In the genomic region with DNA sequence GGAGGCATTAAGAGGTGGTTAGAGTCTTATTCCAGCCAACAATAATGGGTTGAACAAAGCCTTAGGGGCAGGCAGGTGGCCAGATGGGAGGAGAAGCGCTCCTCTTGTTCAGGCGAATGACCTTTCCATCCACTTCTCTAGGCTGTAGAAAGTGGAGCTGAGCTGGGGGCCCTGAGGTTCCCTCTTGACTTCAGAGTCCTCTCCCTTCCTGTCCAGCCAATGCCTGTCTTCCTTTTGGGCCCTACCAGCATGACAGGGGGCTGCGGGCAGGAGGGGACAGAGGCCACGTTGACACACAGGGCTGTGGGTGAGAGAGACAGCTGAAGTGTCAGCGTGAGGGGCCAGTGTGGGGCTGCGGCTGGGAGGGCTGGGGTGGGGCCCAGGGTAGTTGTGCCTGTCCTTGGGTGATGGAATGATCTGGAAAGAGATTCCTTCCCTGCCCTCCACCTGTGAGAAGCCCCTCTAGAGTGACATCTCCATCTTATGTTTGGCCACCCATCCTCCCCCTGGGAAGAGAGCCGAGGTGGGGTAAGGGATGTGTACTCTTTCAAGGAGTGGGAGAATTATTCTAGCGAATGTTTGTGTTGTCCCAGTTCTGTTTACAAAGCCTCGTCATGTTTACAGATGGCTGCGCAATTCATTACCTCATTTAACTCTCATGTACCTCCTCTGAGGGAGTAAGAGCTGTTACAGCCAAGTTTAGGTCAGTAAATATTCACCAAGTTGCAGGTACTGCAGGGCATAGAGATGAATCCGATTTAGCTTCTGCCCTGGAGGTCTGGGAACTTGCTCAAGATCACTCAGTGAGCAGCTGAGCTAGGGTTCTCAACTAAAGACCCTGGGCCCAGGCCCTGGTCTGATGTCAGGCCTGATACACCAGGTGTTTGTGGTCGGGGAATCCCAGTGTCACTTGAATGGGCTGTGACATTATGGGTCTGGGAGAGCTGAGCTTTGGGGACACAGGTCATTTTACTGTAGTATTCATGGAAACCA, we compare ENCODE assay signal across 10 cellular contexts. TPM values are rescaled to one million over a fixed set of nuclear protein-coding genes. Genes with fewer than 3 reads are reported as not detected.
A peak's percentile ranks its signal among the peaks of the same experiment; 100 is the strongest.
DNase-seq lines count a peak whose midpoint lies in the region; ATAC-seq, FAIRE-seq and TF ChIP-seq lines count a peak whose summit lies in the region.
"Had no signal": no experiment of that assay in that cellular context is flagged by ENCODE, and none has a peak within 500 bp of the region (broad histone marks: within the 10 kb centered on the region; RNA-seq: fewer than 3 reads in every experiment).

No MANE protein-coding gene starts in this region.

- H3K4me2 ChIP-seq in K562 (ENCODE audit: insufficient read depth, low read length) = no peak overlapping the region

- no peaks in the 10 kb centered on the region for H3K9me3 Mint-ChIP-seq in stimulated activated naive CD8-positive, alpha-beta T cell treated with anti-CD3 and anti-CD28 coated beads, Interleukin-15, Interleukin-2, amounts not matched to agents 100 ng/mL and 50 ng/mL, for 24 hours

- no TSS peak for BruUV-seq in K562 (replicated peaks; lab: Mats Ljungman, UMichigan)

- no peak for FAIRE-seq in K562 (lab: Jason Lieb, UNC)

- peaks cover 36% of the 10 kb centered on the region for H3K27me3 Mint-ChIP-seq in stimulated activated naive CD8-positive, alpha-beta T cell treated with anti-CD3 and anti-CD28 coated beads, Interleukin-15, Interleukin-2, amounts not matched to agents 100 ng/mL and 50 ng/mL, for 24 hours

- H3K27ac Mint-ChIP-seq in stimulated activated naive CD8-positive, alpha-beta T cell treated with anti-CD3 and anti-CD28 coated beads, Interleukin-15, Interleukin-2, amounts not matched to agents 100 ng/mL and 50 ng/mL, for 24 hours = peak overlapping the region; percentile 68

- H3K36me3 ChIP-seq in K562 (ENCODE audit: control insufficient read depth, insufficient read depth, low read length) = no peaks in the 10 kb centered on the region
- H3K36me3 ChIP-seq: neutrophil had no signal

- CTCF ChIA-PET in K562 (lab: Yijun Ruan, JAX; ENCODE audit: low intra/inter-chr PET ratio) = no interaction called here

- no peak for TF ChIP-seq CTCF in K562 (IDR thresholded peaks at IDR 0.05 in 2 of 3, conservative IDR thresholded peaks at IDR 0.05 in 1 of 3; ENCODE audit: insufficient read depth in 2 of 3, low read depth in 1 of 3, low read length in 3 of 3)

- H3K4me1 Mint-ChIP-seq in stimulated activated naive CD8-positive, alpha-beta T cell treated with anti-CD3 and anti-CD28 coated beads, Interleukin-15, Interleukin-2, amounts not matched to agents 100 ng/mL and 50 ng/mL, for 24 hours (ENCODE audit: low read depth) = peaks cover 22% of the 10 kb centered on the region

- no peak overlapping the region for H3K4me3 ChIP-seq in K562

- no peak for TF ChIP-seq EP300 in K562 (IDR thresholded peaks at IDR 0.05; ENCODE audit: low read length)

- no peak for TF ChIP-seq POLR2A in K562 (conservative IDR thresholded peaks at IDR 0.05)

- H3K9ac ChIP-seq in K562 (ENCODE audit: insufficient read depth in 1 of 2, low read depth in 2 of 2, low read length in 2 of 2) = peak overlapping the region in 1 of 2 experiments; percentile 14; a peak in 1 of 4 replicates

- H3K4me1 ChIP-seq in K562 (replicated peaks in 1 of 2; ENCODE audit: control insufficient read depth in 2 of 2, insufficient read depth in 2 of 2, low read length in 2 of 2) = peaks cover 0 to 26% of the 10 kb centered on the region in 2 experiments; a peak in 3 of 5 replicates

- no peak overlapping the region for H2AFZ ChIP-seq in K562 (ENCODE audit: low read depth, low read length)

- H3K9me3 ChIP-seq in K562 (replicated peaks; ENCODE audit: control insufficient read depth, insufficient read depth, low read depth, low read length) = no peaks in the 10 kb centered on the region
- H3K9me3 ChIP-seq: neutrophil had no signal

- in situ Hi-C loops in K562 (cut with MboI) = no loop called here

- H3K4me3 Mint-ChIP-seq in stimulated activated naive CD8-positive, alpha-beta T cell treated with anti-CD3 and anti-CD28 coated beads, Interleukin-15, Interleukin-2, amounts not matched to agents 100 ng/mL and 50 ng/mL, for 24 hours = no peak overlapping the region

- ATAC-seq in stimulated activated naive CD8-positive, alpha-beta T cell treated with anti-CD3 and anti-CD28 coated beads, Interleukin-15, Interleukin-2, amounts not matched to agents 100 U/mL and 50 U/mL, for 24 hours = no peak
- peak; percentile 32; the same call in 2 of the 3 replicates for ATAC-seq in K562

- no peaks in the 10 kb centered on the region; the same call in 1 of the 2 replicates for H4K20me1 ChIP-seq in K562 (replicated peaks; ENCODE audit: control insufficient read depth, insufficient read depth, low read length)

- H3K79me2 ChIP-seq in K562 (ENCODE audit: control insufficient read depth, insufficient read depth, low read length) = no peaks in the 10 kb centered on the region

- H3K9me1 ChIP-seq in K562 (ENCODE audit: control insufficient read depth, insufficient read depth, low read length) = no peaks in the 10 kb centered on the region

- no peak for DNase-seq in stimulated activated naive CD8-positive, alpha-beta T cell treated with anti-CD3 and anti-CD28 coated beads, Interleukin-15, Interleukin-2, amounts not matched to agents 100 U/mL and 50 U/mL, for 24 hours
- DNase-seq in K562 (ENCODE audit: extremely low read depth in 1 of 4, low spot score in 3 of 4) = no peak
- DNase-seq in myocyte (ENCODE audit: low read depth) = peak; percentile 91
- no peak for DNase-seq in stimulated activated CD4-positive, alpha-beta T cell treated with anti-CD3 and anti-CD28 coated beads, Interleukin-4, amount 100 ng/mL, for 4 hours
- DNase-seq in anterior cingulate cortex (lab: John Stamatoyannopoulos, UW) = no peak
- DNase-seq in hippocampal formation (lab: John Stamatoyannopoulos, UW) = no peak
- DNase-seq in DMS79 (lab: John Stamatoyannopoulos, UW) = no peak
- DNase-seq: activated CD4-positive, alpha-beta T cell treated with anti-CD3 and anti-CD28 coated beads, Interleukin-2, amount 50 U/mL, for 1 hour had no signal

- no peaks in the 10 kb centered on the region; a peak in 1 of 5 replicates for H3K27me3 ChIP-seq in K562 (ENCODE audit: control insufficient read depth in 2 of 2, insufficient read depth in 2 of 2, low read length in 2 of 2)

- intact Hi-C loops in K562 (cut with micrococcal nuclease) = no loop called here

- no peaks in the 10 kb centered on the region for H3K36me3 Mint-ChIP-seq in stimulated activated naive CD8-positive, alpha-beta T cell treated with anti-CD3 and anti-CD28 coated beads, Interleukin-15, Interleukin-2, amounts not matched to agents 100 ng/mL and 50 ng/mL, for 24 hours (ENCODE audit: low read depth)

- no peak for TF ChIP-seq RAD21 in K562 (CRISPR knock-in tag; conservative IDR thresholded peaks at IDR 0.05 in 1 of 2, IDR thresholded peaks at IDR 0.05 in 1 of 2)

- 24% methylated on average over 12 of the region's 12 CpGs for WGBS in K562 (ENCODE audit: insufficient coverage, low coverage, missing lambda C conversion rate)

- POLR2A ChIA-PET in K562 (lab: Yijun Ruan, JAX) = interaction anchor here (0.6 to 2.0 kb wide), 3 partner anchors 14 to 140 kb away, joined by 3 to 10 read pairs (median 3); a partner anchor contains a TSS

- no peak overlapping the region for H3K27ac ChIP-seq in K562 (ENCODE audit: extremely low read depth, low read depth, low read length)
- H3K27ac ChIP-seq: neutrophil had no signal

RNA-seq across cellular contexts. Expression of a gene that starts 3.3 kb away (rescaled TPM):
- 14.2 and 27.1 TPM in 2 replicates for total RNA-seq in K562 (2011; cell fraction: chromatin; rRNA removed; ENCODE audit: low replicate concordance)
- total RNA-seq in K562 (2011; cell fraction: nucleolus; rRNA removed) = 12.6 and 13.8 TPM in 2 replicates
- total RNA-seq in K562 (2011; cell fraction: nucleoplasm; rRNA removed) = 12.0 and 14.7 TPM in 2 replicates
- total RNA-seq in K562 (2014; rRNA removed) (3.3 and 3.5 TPM in 2 replicates), K562 (2014; rRNA removed; fragmentation: Illumina TruSeq; extraction: Trizol) (2.7 and 2.8 TPM in 2 replicates), K562 (2015; rRNA removed; fragmentation: Illumina TruSeq; extraction: Trizol) (2.5 and 3.2 TPM in 2 replicates), K562 (2021) (4.6 and 5.6 TPM in 2 replicates), myocyte (87.4 and 119 TPM in 2 replicates)
- polyA plus RNA-seq in K562 (2011; rRNA removed) (3.2 and 4.7 TPM in 2 replicates), K562 (2014; fragmentation: Illumina TruSeq; extraction: Trizol) (3.4 and 4.2 TPM in 2 replicates), K562 (2014; fragmentation: Nextera tagmentation; extraction: Ambion mirVana) (under 1 TPM; 0.74 to 0.79 TPM), K562 (2014; rRNA removed) (4.1 and 6.3 TPM in 2 replicates)
- 2.6 and 5.3 TPM in 2 replicates for polyA plus RNA-seq in K562 (2011; cell fraction: cytosol; rRNA removed)
- 9.1 and 15.6 TPM in 2 replicates for polyA plus RNA-seq in K562 (2011; cell fraction: nucleus; rRNA removed)
- 3.2 and 6.6 TPM in 2 replicates for polyA plus RNA-seq in K562 (2012)
- 3.3 and 5.3 TPM in 2 replicates for polyA minus RNA-seq in K562 (2011; rRNA and poly(A)+ RNA removed)
- polyA minus RNA-seq in K562 (2011; cell fraction: cytosol; rRNA and poly(A)+ RNA removed) = 2.5 TPM in 2 replicates
- 3.2 and 3.9 TPM in 2 replicates for polyA minus RNA-seq in K562 (2011; cell fraction: nucleus; rRNA and poly(A)+ RNA removed)
- 74.7 TPM for polyA plus RNA-seq in myocyte (2012)

RNA-seq across cellular contexts. Expression of a gene that starts 15.3 kb away (rescaled TPM):
- 10.0 and 22.8 TPM in 2 replicates for total RNA-seq in K562 (2011; cell fraction: chromatin; rRNA removed; ENCODE audit: low replicate concordance)
- 19.2 and 22.0 TPM in 2 replicates for total RNA-seq in K562 (2011; cell fraction: nucleolus; rRNA removed)
- total RNA-seq in K562 (2011; cell fraction: nucleoplasm; rRNA removed) = 14.4 and 20.3 TPM in 2 replicates
- 4.5 and 5.5 TPM in 2 replicates for total RNA-seq in K562 (2014; rRNA removed)
- 2.1 and 4.0 TPM in 2 replicates for total RNA-seq in K562 (2014; rRNA removed; fragmentation: Illumina TruSeq; extraction: Trizol)
- 3.9 and 5.2 TPM in 2 replicates for total RNA-seq in K562 (2015; rRNA removed; fragmentation: Illumina TruSeq; extraction: Trizol)
- total RNA-seq in K562 (2021) = 7.5 and 9.4 TPM in 2 replicates
- polyA plus RNA-seq in K562 (2011; rRNA removed) = 5.3 and 6.0 TPM in 2 replicates
- polyA plus RNA-seq in K562 (2011; cell fraction: cytosol; rRNA removed) = 5.6 and 10.7 TPM in 2 replicates
- 18.7 and 30.5 TPM in 2 replicates for polyA plus RNA-seq in K562 (2011; cell fraction: nucleus; rRNA removed)
- 8.4 and 12.5 TPM in 2 replicates for polyA plus RNA-seq in K562 (2012)
- polyA plus RNA-seq in K562 (2014; fragmentation: Illumina TruSeq; extraction: Trizol) = 5.5 and 5.9 TPM in 2 replicates
- under 1 TPM; 0.38 to 0.76 TPM for polyA plus RNA-seq in K562 (2014; fragmentation: Nextera tagmentation; extraction: Ambion mirVana)
- 5.6 and 7.1 TPM in 2 replicates for polyA plus RNA-seq in K562 (2014; rRNA removed)
- 1.1 and 4.4 TPM in 2 replicates for polyA minus RNA-seq in K562 (2011; rRNA and poly(A)+ RNA removed)
- 2.8 and 8.3 TPM in 2 replicates for polyA minus RNA-seq in K562 (2011; cell fraction: cytosol; rRNA and poly(A)+ RNA removed)
- polyA minus RNA-seq in K562 (2011; cell fraction: nucleus; rRNA and poly(A)+ RNA removed) = 2.0 and 4.3 TPM in 2 replicates
- 17.1 TPM in 2 replicates for total RNA-seq in myocyte
- polyA plus RNA-seq in myocyte (2012) = 16.7 TPM

RNA-seq across cellular contexts. Expression of a gene that starts 27.1 kb away (rescaled TPM):
- total RNA-seq in K562 (2011; cell fraction: chromatin; rRNA removed; ENCODE audit: low replicate concordance) = 17.7 and 44.9 TPM in 2 replicates
- 41.2 and 48.0 TPM in 2 replicates for total RNA-seq in K562 (2011; cell fraction: nucleolus; rRNA removed)
- 37.9 and 44.1 TPM in 2 replicates for total RNA-seq in K562 (2011; cell fraction: nucleoplasm; rRNA removed)
- total RNA-seq in K562 (2014; rRNA removed) (80.6 and 95.1 TPM in 2 replicates), K562 (2014; rRNA removed; fragmentation: Illumina TruSeq; extraction: Trizol) (58.3 and 61.3 TPM in 2 replicates), K562 (2015; rRNA removed; fragmentation: Illumina TruSeq; extraction: Trizol) (66.3 and 70.2 TPM in 2 replicates), K562 (2021) (65.7 and 67.9 TPM in 2 replicates), myocyte (47.9 and 55.2 TPM in 2 replicates)
- polyA plus RNA-seq in K562 (2011; rRNA removed) (60.8 and 81.8 TPM in 2 replicates), K562 (2014; fragmentation: Illumina TruSeq; extraction: Trizol) (114 and 142 TPM in 2 replicates), K562 (2014; fragmentation: Nextera tagmentation; extraction: Ambion mirVana) (10 to 100 TPM; 70.5 to 78.9 TPM), K562 (2014; rRNA removed) (103 and 135 TPM in 2 replicates)
- polyA plus RNA-seq in K562 (2011; cell fraction: cytosol; rRNA removed) = 63.1 and 98.3 TPM in 2 replicates
- 42.4 and 82.9 TPM in 2 replicates for polyA plus RNA-seq in K562 (2011; cell fraction: nucleus; rRNA removed)
- 80.4 and 82.0 TPM in 2 replicates for polyA plus RNA-seq in K562 (2012)
- polyA minus RNA-seq in K562 (2011; rRNA and poly(A)+ RNA removed) = 14.3 and 24.3 TPM in 2 replicates
- 11.5 and 25.5 TPM in 2 replicates for polyA minus RNA-seq in K562 (2011; cell fraction: cytosol; rRNA and poly(A)+ RNA removed)
- 19.3 and 20.3 TPM in 2 replicates for polyA minus RNA-seq in K562 (2011; cell fraction: nucleus; rRNA and poly(A)+ RNA removed)
- 93.3 TPM for polyA plus RNA-seq in myocyte (2012)

RNA-seq across cellular contexts. Expression of a gene that starts 34.5 kb away (rescaled TPM):
- total RNA-seq in K562 (2011; cell fraction: chromatin; rRNA removed; ENCODE audit: low replicate concordance) = 7.8 and 23.1 TPM in 2 replicates
- 14.2 and 16.3 TPM in 2 replicates for total RNA-seq in K562 (2011; cell fraction: nucleolus; rRNA removed)
- total RNA-seq in K562 (2011; cell fraction: nucleoplasm; rRNA removed) = 10.2 and 11.2 TPM in 2 replicates
- total RNA-seq in K562 (2014; rRNA removed) (5.1 and 5.9 TPM in 2 replicates), K562 (2014; rRNA removed; fragmentation: Illumina TruSeq; extraction: Trizol) (1.9 and 2.2 TPM in 2 replicates), K562 (2015; rRNA removed; fragmentation: Illumina TruSeq; extraction: Trizol) (1.6 and 2.1 TPM in 2 replicates), K562 (2021) (5.0 and 6.0 TPM in 2 replicates), myocyte (not detected in 2 replicates)
- polyA plus RNA-seq in K562 (2011; rRNA removed) (1.6 and 2.4 TPM in 2 replicates), K562 (2014; fragmentation: Illumina TruSeq; extraction: Trizol) (6.2 and 6.4 TPM in 2 replicates), K562 (2014; fragmentation: Nextera tagmentation; extraction: Ambion mirVana) (under 1 TPM; 0.04 to 0.08 TPM), K562 (2014; rRNA removed) (3.0 and 4.1 TPM in 2 replicates)
- 1.8 and 4.1 TPM in 2 replicates for polyA plus RNA-seq in K562 (2011; cell fraction: cytosol; rRNA removed)
- 7.6 and 13.2 TPM in 2 replicates for polyA plus RNA-seq in K562 (2011; cell fraction: nucleus; rRNA removed)
- 3.2 and 6.3 TPM in 2 replicates for polyA plus RNA-seq in K562 (2012)
- polyA minus RNA-seq in K562 (2011; rRNA and poly(A)+ RNA removed) = 0.87 and 1.7 TPM in 2 replicates
- polyA minus RNA-seq in K562 (2011; cell fraction: cytosol; rRNA and poly(A)+ RNA removed) = 2.4 and 2.7 TPM in 2 replicates
- polyA minus RNA-seq in K562 (2011; cell fraction: nucleus; rRNA and poly(A)+ RNA removed) = 2.4 and 3.4 TPM in 2 replicates
- 0.11 TPM for polyA plus RNA-seq in myocyte (2012)

RNA-seq across cellular contexts. Expression of a gene that starts 34.9 kb away (rescaled TPM):
- 0.81 and 8.9 TPM in 2 replicates for total RNA-seq in K562 (2011; cell fraction: chromatin; rRNA removed; ENCODE audit: low replicate concordance)
- 7.3 and 7.9 TPM in 2 replicates for total RNA-seq in K562 (2011; cell fraction: nucleolus; rRNA removed)
- 6.0 and 8.4 TPM in 2 replicates for total RNA-seq in K562 (2011; cell fraction: nucleoplasm; rRNA removed)
- total RNA-seq in K562 (2014; rRNA removed) (15.8 and 18.1 TPM in 2 replicates), K562 (2014; rRNA removed; fragmentation: Illumina TruSeq; extraction: Trizol) (2.0 and 3.0 TPM in 2 replicates), K562 (2015; rRNA removed; fragmentation: Illumina TruSeq; extraction: Trizol) (9.0 and 9.6 TPM in 2 replicates), K562 (2021) (17.2 and 17.4 TPM in 2 replicates), myocyte (0.96 and 1.7 TPM in 2 replicates)
- polyA plus RNA-seq in K562 (2011; rRNA removed) (3.3 and 5.8 TPM in 2 replicates), K562 (2014; fragmentation: Illumina TruSeq; extraction: Trizol) (3.1 and 9.3 TPM in 2 replicates), K562 (2014; fragmentation: Nextera tagmentation; extraction: Ambion mirVana) (1 to 10 TPM in 1 of 2 experiments, under 1 TPM in 1; 0.55 to 1.5 TPM), K562 (2014; rRNA removed) (17.8 and 20.0 TPM in 2 replicates)
- 3.3 and 24.0 TPM in 2 replicates for polyA plus RNA-seq in K562 (2011; cell fraction: cytosol; rRNA removed)
- polyA plus RNA-seq in K562 (2011; cell fraction: nucleus; rRNA removed) = 8.7 and 33.8 TPM in 2 replicates
- polyA plus RNA-seq in K562 (2012) = 23.3 and 34.1 TPM in 2 replicates
- polyA minus RNA-seq in K562 (2011; rRNA and poly(A)+ RNA removed) = 0.21 and 1.8 TPM in 2 replicates
- polyA minus RNA-seq in K562 (2011; cell fraction: cytosol; rRNA and poly(A)+ RNA removed) = 1.5 and 6.7 TPM in 2 replicates
- polyA minus RNA-seq in K562 (2011; cell fraction: nucleus; rRNA and poly(A)+ RNA removed) = 1.00 and 1.8 TPM in 2 replicates
- polyA plus RNA-seq in myocyte (2012) = 0.26 TPM
